ENCODE assay signal across 18 cellular contexts in genomic region chr6:36320475-36320874, GRCh38. TPM values are rescaled to one million over a fixed set of nuclear protein-coding genes. Genes with fewer than 3 reads are reported as not detected.
DNase-seq lines count a peak whose midpoint lies in the region; ATAC-seq and TF ChIP-seq lines count a peak whose summit lies in the region.
"Had no signal": no experiment of that assay in that cellular context is flagged by ENCODE, and none has a peak within 500 bp of the region (broad histone marks: within the 10 kb centered on the region; RNA-seq: fewer than 3 reads in every experiment).

No MANE protein-coding gene starts in this region.

- no peaks in the 10 kb centered on the region for H3K27me3 ChIP-seq in vagina

- TF ChIP-seq CTCF in mesothelial cell of epicardium (IDR thresholded peaks at IDR 0.05; ENCODE audit: unreplicated experiment), result no peak
- TF ChIP-seq CTCF in vagina (IDR thresholded peaks at IDR 0.05), result no peak

- no peaks in the 10 kb centered on the region for H3K36me3 Mint-ChIP-seq in mesothelial cell of epicardium
- H3K36me3 Mint-ChIP-seq in natural killer cell treated with Interleukin-12 subunit alpha and Interleukin-12 subunit beta and Interleukin-15 and Interleukin-18, amount 100 ng/mL, for 72 hours, result no peaks in the 10 kb centered on the region
- H3K36me3 Mint-ChIP-seq: T-cell had no signal

- no peak overlapping the region for H3K4me3 Mint-ChIP-seq in mesothelial cell of epicardium
- H3K4me3 Mint-ChIP-seq in natural killer cell treated with Interleukin-12 subunit alpha and Interleukin-12 subunit beta and Interleukin-15 and Interleukin-18, amount 100 ng/mL, for 72 hours, result no peak overlapping the region
- H3K4me3 Mint-ChIP-seq: activated T-helper 17 cell treated with anti-CD3 and anti-CD28 coated beads, Interleukin-2, amount 50 U/mL, for 72 hours; T-cell had no signal

- DNase-seq in Caki2 (ENCODE audit: low read depth) (peak; percentile 68), HT1080 (ENCODE audit: low read depth) (peak; percentile 8), NCI-H748 treated with DMSO at 0.1 percent for 48 hours (lab: John Stamatoyannopoulos, UW) (peak; percentile 87), mesothelial cell of epicardium (ENCODE audit: low spot score in 2 of 2, unreplicated experiment in 2 of 2) (no peak), vagina (ENCODE audit: extremely low spot score in 2 of 2) (no peak)
- DNase-seq in natural killer cell treated with Interleukin-12 subunit alpha and Interleukin-12 subunit beta and Interleukin-15 and Interleukin-18, amount 100 ng/mL, for 72 hours (ENCODE audit: low spot score), result no peak
- no peak for DNase-seq in activated CD4-positive, alpha-beta T cell treated with anti-CD3 and anti-CD28 coated beads for 4 hours
- DNase-seq: AML-193, amygdala, midbrain, NCI-H1105 treated with DMSO at 0.1 percent for 48 hours, NCI-H82, T-cell had no signal

- peaks cover 2% of the 10 kb centered on the region for H3K27me3 Mint-ChIP-seq in mesothelial cell of epicardium (ENCODE audit: low read depth)
- H3K27me3 Mint-ChIP-seq in natural killer cell treated with Interleukin-12 subunit alpha and Interleukin-12 subunit beta and Interleukin-15 and Interleukin-18, amount 100 ng/mL, for 72 hours, result peaks cover 3 to 7% of the 10 kb centered on the region in 2 donors
- H3K27me3 Mint-ChIP-seq: T-cell had no signal

- no peak for TF ChIP-seq POLR2A in vagina (IDR thresholded peaks at IDR 0.05)

- no peaks in the 10 kb centered on the region for H3K9me3 ChIP-seq in vagina
- H3K9me3 ChIP-seq: thoracic aorta had no signal

- H3K4me3 ChIP-seq in vagina, result no peak overlapping the region
- H3K4me3 ChIP-seq: skin epidermis, thoracic aorta had no signal

- ATAC-seq in HG02642 (IDR thresholded peaks at IDR 0.05; ENCODE audit: poor library complexity, unreplicated experiment), result no peak
- no peak for ATAC-seq in natural killer cell treated with Interleukin-12 subunit alpha and Interleukin-12 subunit beta and Interleukin-15 and Interleukin-18, amount 100 ng/mL, for 72 hours
- ATAC-seq: activated T-helper 17 cell treated with anti-CD3 and anti-CD28 coated beads, Interleukin-2, amount 50 U/mL, for 72 hours; T-cell had no signal

- H3K9me3 Mint-ChIP-seq in mesothelial cell of epicardium, result no peaks in the 10 kb centered on the region
- no peaks in the 10 kb centered on the region for H3K9me3 Mint-ChIP-seq in natural killer cell treated with Interleukin-12 subunit alpha and Interleukin-12 subunit beta and Interleukin-15 and Interleukin-18, amount 100 ng/mL, for 72 hours
- H3K9me3 Mint-ChIP-seq: activated T-helper 17 cell treated with anti-CD3 and anti-CD28 coated beads, Interleukin-2, amount 50 U/mL, for 72 hours; T-cell had no signal

- H3K27ac ChIP-seq in vagina, result no peak overlapping the region
- H3K27ac ChIP-seq: skin epidermis, thoracic aorta had no signal

- intact Hi-C loops in vagina (cut with DNase I), result no loop called here

- peak overlapping the region; percentile 18 for H3K27ac Mint-ChIP-seq in mesothelial cell of epicardium
- no peak overlapping the region for H3K27ac Mint-ChIP-seq in natural killer cell treated with Interleukin-12 subunit alpha and Interleukin-12 subunit beta and Interleukin-15 and Interleukin-18, amount 100 ng/mL, for 72 hours
- H3K27ac Mint-ChIP-seq: activated T-helper 17 cell treated with anti-CD3 and anti-CD28 coated beads, Interleukin-2, amount 50 U/mL, for 72 hours; T-cell had no signal

- no peaks in the 10 kb centered on the region for H3K4me1 ChIP-seq in vagina

- no peaks in the 10 kb centered on the region for H3K4me1 Mint-ChIP-seq in mesothelial cell of epicardium
- H3K4me1 Mint-ChIP-seq in natural killer cell treated with Interleukin-12 subunit alpha and Interleukin-12 subunit beta and Interleukin-15 and Interleukin-18, amount 100 ng/mL, for 72 hours (ENCODE audit: low read depth in 2 of 2), result peaks cover 0 to 5% of the 10 kb centered on the region in 2 donors
- H3K4me1 Mint-ChIP-seq: activated T-helper 17 cell treated with anti-CD3 and anti-CD28 coated beads, Interleukin-2, amount 50 U/mL, for 72 hours; T-cell had no signal

- in situ Hi-C loops in Caki2 (cut with HindIII; ENCODE audit: low pct_unique_long_range_greater_than_20kb, low sequenced_read_pairs), result no loop called here

- H3K36me3 ChIP-seq in vagina, result no peaks in the 10 kb centered on the region
- H3K36me3 ChIP-seq: thoracic aorta had no signal

RNA-seq across cellular contexts. Expression of gene BNIP5, which starts 16.2 kb away (rescaled TPM):
- not detected in 2 replicates for total RNA-seq in Caki2 (2014; rRNA removed; shearing (Covaris generic); ENCODE audit: low replicate concordance)
- total RNA-seq in HT1080 (2014; rRNA removed; shearing (Covaris generic)), result not detected in 2 replicates
- not detected in 2 replicates for polyA plus RNA-seq in HT1080 (2015; cell fraction: cytosol; rRNA removed)
- polyA plus RNA-seq in HT1080 (2015; cell fraction: nucleus; rRNA removed), result not detected in 2 replicates
- total RNA-seq in mesothelial cell of epicardium (0.09 TPM in 1 of 3 replicates, not detected in the others), vagina (not detected)
- total RNA-seq in natural killer cell treated with Interleukin-12 subunit alpha and Interleukin-12 subunit beta and Interleukin-15 and Interleukin-18, amount 100 ng/mL, for 72 hours, result not detected
- total RNA-seq: activated T-helper 17 cell treated with anti-CD3 and anti-CD28 coated beads, Interleukin-2, amount 50 U/mL, for 72 hours; osteoblast; thoracic aorta had no signal

RNA-seq across cellular contexts. Expression of gene PNPLA1, which starts 50.6 kb away (rescaled TPM):
- not detected in 2 replicates for total RNA-seq in Caki2 (2014; rRNA removed; shearing (Covaris generic); ENCODE audit: low replicate concordance)
- 0.03 TPM in 1 of 2 replicates, not detected in the other for total RNA-seq in HT1080 (2014; rRNA removed; shearing (Covaris generic))
- not detected in 2 replicates for polyA plus RNA-seq in HT1080 (2015; cell fraction: cytosol; rRNA removed)
- 0.08 TPM in 1 of 2 replicates, not detected in the other for polyA plus RNA-seq in HT1080 (2015; cell fraction: nucleus; rRNA removed)
- total RNA-seq in mesothelial cell of epicardium, result 0.14 TPM in 1 of 3 replicates, not detected in the others
- under 1 TPM in 1 of 2 donors, not detected in 1; 0.86 TPM for total RNA-seq in natural killer cell treated with Interleukin-12 subunit alpha and Interleukin-12 subunit beta and Interleukin-15 and Interleukin-18, amount 100 ng/mL, for 72 hours
- total RNA-seq in vagina, result not detected
- total RNA-seq: activated T-helper 17 cell treated with anti-CD3 and anti-CD28 coated beads, Interleukin-2, amount 50 U/mL, for 72 hours; thoracic aorta had no signal

Comparison
In these comparisons a context has a peak if more than half of its experiments do, and no peak if none do; other contexts are left out.
1. DNase-seq: peak in Caki2 (single experiment), HT1080 (single experiment) and NCI-H748 treated with DMSO at 0.1 percent for 48 hours (single experiment); none in mesothelial cell of epicardium (0 of 2), natural killer cell treated with Interleukin-12 subunit alpha and Interleukin-12 subunit beta and Interleukin-15 and Interleukin-18, amount 100 ng/mL, for 72 hours (single experiment), vagina (0 of 2) and activated CD4-positive, alpha-beta T cell treated with anti-CD3 and anti-CD28 coated beads for 4 hours (0 of 2).